21 cellular contexts compared by ENCODE assay signal in the genomic region with DNA sequence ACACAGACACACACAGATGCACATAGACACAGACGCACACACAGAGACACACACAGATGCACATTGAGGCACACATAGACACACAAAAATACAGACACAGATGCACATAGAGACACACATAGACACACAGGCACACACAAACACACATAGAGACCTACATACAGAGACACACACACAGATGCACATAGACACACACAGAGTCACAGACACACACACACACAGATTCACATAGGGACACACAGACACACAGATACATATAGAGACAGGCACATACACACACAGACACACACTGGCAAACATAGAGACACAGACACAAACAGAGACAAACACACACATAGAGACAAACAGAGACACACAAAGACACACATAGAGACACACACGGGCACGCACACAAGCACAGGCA. TPM values are rescaled to one million over a fixed set of nuclear protein-coding genes. Genes with fewer than 3 reads are reported as not detected.
DNase-seq lines count a peak whose midpoint lies in the region; ATAC-seq and TF ChIP-seq lines count a peak whose summit lies in the region.
"Had no signal": no experiment of that assay in that cellular context is flagged by ENCODE, and none has a peak within 500 bp of the region (broad histone marks: within the 10 kb centered on the region; RNA-seq: fewer than 3 reads in every experiment).

No MANE protein-coding gene starts in this region.

- peak; percentile 33 for ATAC-seq in esophagus mucosa
- ATAC-seq in HG03378 (IDR thresholded peaks at IDR 0.05; ENCODE audit: unreplicated experiment), result no peak
- ATAC-seq: GM12878 had no signal

- no peaks in the 10 kb centered on the region for H3K27me3 ChIP-seq in HL-60 (ENCODE audit: insufficient read depth, poor library complexity, severe bottlenecking)
- no peaks in the 10 kb centered on the region for H3K27me3 ChIP-seq in PC-9 (ENCODE audit: insufficient read depth, low read depth)

- intact Hi-C loops in PC-9 (cut with micrococcal nuclease; ENCODE audit: unreplicated experiment), result no loop called here

- in situ Hi-C loops in GM13977 (cut with MboI; ENCODE audit: low pct_unique_long_range_greater_than_20kb, low sequenced_read_pairs, unreplicated experiment), result no loop called here

- no peaks in the 10 kb centered on the region for H3K9me3 ChIP-seq in PC-9 (ENCODE audit: insufficient read depth, low read depth)
- H3K9me3 ChIP-seq: BE2C had no signal

- H3K4me3 Mint-ChIP-seq in activated T-cell treated with anti-CD3 and anti-CD28 coated beads, Interleukin-2, amount 50 U/mL, for 24 hours, result no peak overlapping the region
- H3K4me3 Mint-ChIP-seq: CD4-positive, CD25-positive, alpha-beta regulatory T cell; CD8-positive, alpha-beta memory T cell had no signal

- no peak overlapping the region for H3K27ac Mint-ChIP-seq in activated T-cell treated with anti-CD3 and anti-CD28 coated beads, Interleukin-2, amount 50 U/mL, for 24 hours
- H3K27ac Mint-ChIP-seq: CD4-positive, CD25-positive, alpha-beta regulatory T cell; CD8-positive, alpha-beta memory T cell had no signal

- H2AFZ ChIP-seq in PC-9, result no peak overlapping the region
- H2AFZ ChIP-seq: GM23248 had no signal

- no peaks in the 10 kb centered on the region for H3K4me1 Mint-ChIP-seq in activated T-cell treated with anti-CD3 and anti-CD28 coated beads, Interleukin-2, amount 50 U/mL, for 24 hours (ENCODE audit: low read depth)
- H3K4me1 Mint-ChIP-seq: CD4-positive, CD25-positive, alpha-beta regulatory T cell; CD8-positive, alpha-beta memory T cell had no signal

- peaks cover 24% of the 10 kb centered on the region for H3F3A ChIP-seq in PC-9 (ENCODE audit: insufficient read depth, low read depth)

- no peaks in the 10 kb centered on the region for H3K27me3 Mint-ChIP-seq in activated T-cell treated with anti-CD3 and anti-CD28 coated beads, Interleukin-2, amount 50 U/mL, for 24 hours
- H3K27me3 Mint-ChIP-seq: CD8-positive, alpha-beta memory T cell had no signal

- CTCF ChIA-PET in PC-9 (lab: Charles Lee), result interaction anchor here (1.0 kb wide), 1 partner anchor 14 kb away, joined by 5 read pairs; no protein-coding TSS in a partner anchor

- TF ChIP-seq CTCF in HL-60 (IDR thresholded peaks at IDR 0.05; ENCODE audit: insufficient read depth, low read length) (no peak), PC-9 (conservative IDR thresholded peaks at IDR 0.05) (no peak), GM13977 (IDR thresholded peaks at IDR 0.05; ENCODE audit: extremely low read depth, insufficient read depth, missing control alignments) (no peak)

- no peaks in the 10 kb centered on the region for H3K36me3 ChIP-seq in PC-9 (ENCODE audit: low read depth)
- H3K36me3 ChIP-seq: BE2C had no signal

- H3K27ac ChIP-seq in HL-60 (replicated peaks) (peak overlapping the region; percentile 11), PC-9 (no peak overlapping the region)
- H3K27ac ChIP-seq: GM23248 had no signal

- no peaks in the 10 kb centered on the region for H4K20me1 ChIP-seq in PC-9 (ENCODE audit: insufficient read depth)

- H3K9me2 ChIP-seq in PC-9 (ENCODE audit: insufficient read depth), result no peaks in the 10 kb centered on the region

- H3K4me3 ChIP-seq in HL-60 (replicated peaks; ENCODE audit: insufficient read depth, low read length), result no peak overlapping the region
- no peak overlapping the region for H3K4me3 ChIP-seq in PC-9
- H3K4me3 ChIP-seq: GM12878, GM23248 had no signal

- H3K36me3 Mint-ChIP-seq in activated T-cell treated with anti-CD3 and anti-CD28 coated beads, Interleukin-2, amount 50 U/mL, for 24 hours (ENCODE audit: low read depth), result no peaks in the 10 kb centered on the region
- H3K36me3 Mint-ChIP-seq: CD4-positive, CD25-positive, alpha-beta regulatory T cell; CD8-positive, alpha-beta memory T cell had no signal

- H3K4me1 ChIP-seq in PC-9 (replicated peaks; ENCODE audit: insufficient read depth), result 0 out of 2 replicates have a peak, but pooled peaks cover 7% of the 10 kb centered on the region
- H3K4me1 ChIP-seq: BE2C had no signal

- DNase-seq in HL-60 (ENCODE audit: low read depth in 1 of 2, low spot score in 1 of 2) (no peak), PC-9 (no peak), GM13977 (ENCODE audit: low spot score) (no peak)
- no peak for DNase-seq in activated T-cell treated with anti-CD3 and anti-CD28 coated beads, Interleukin-2, amount 50 U/mL, for 24 hours
- DNase-seq: ACHN; BE2C; C1 segment of cervical spinal cord; CD4-positive, CD25-positive, alpha-beta regulatory T cell; CD8-positive, alpha-beta memory T cell; COR-L47; DMS 273 treated with DMSO at 0.1 percent for 48 hours; DND-41; EL; GM23248; HCEC 1CT; Karpas-422; KBM-7 had no signal

- H3K4me2 ChIP-seq in PC-9, result peak overlapping the region; percentile 32

- POLR2A ChIA-PET in PC-9 (lab: Charles Lee; ENCODE audit: unreplicated experiment), result interaction anchor here (0.6 to 0.7 kb wide), 2 partner anchors 81 to 87 kb away, joined by 10 to 18 read pairs; no protein-coding TSS in a partner anchor

- no peaks in the 10 kb centered on the region for H3K9me3 Mint-ChIP-seq in activated T-cell treated with anti-CD3 and anti-CD28 coated beads, Interleukin-2, amount 50 U/mL, for 24 hours
- H3K9me3 Mint-ChIP-seq: CD4-positive, CD25-positive, alpha-beta regulatory T cell; CD8-positive, alpha-beta memory T cell had no signal

- no TSS peak for BruUV-seq in PC-9 (replicated peaks; lab: Mats Ljungman, UMichigan)

- no peaks in the 10 kb centered on the region for H3K79me2 ChIP-seq in PC-9 (ENCODE audit: low read depth)

RNA-seq across cellular contexts. Expression of a gene that starts 9.9 kb away (rescaled TPM):
- total RNA-seq in PC-9 (2021) (not detected in 2 replicates), esophagus mucosa (0.08 TPM)
- total RNA-seq: CD4-positive, CD25-positive, alpha-beta regulatory T cell; CD8-positive, alpha-beta memory T cell; GM12878; GM23248 had no signal

RNA-seq across cellular contexts. Expression of a gene that starts 39.0 kb away (rescaled TPM):
- total RNA-seq in PC-9 (2021) (53.8 and 84.0 TPM in 2 replicates), esophagus mucosa (18.7 TPM)

RNA-seq across cellular contexts. Expression of a gene that starts 40.8 kb away (rescaled TPM):
- total RNA-seq in PC-9 (2021) (not detected in 2 replicates), esophagus mucosa (0.24 TPM)
- total RNA-seq: CD4-positive, CD25-positive, alpha-beta regulatory T cell; CD8-positive, alpha-beta memory T cell; G401; GM23248 had no signal
